Comparison of ENCODE assay signal across 19 cellular contexts in genomic region chr10:77208857-77209256, GRCh38.
DNase-seq lines count a peak whose midpoint lies in the region; ATAC-seq and TF ChIP-seq lines count a peak whose summit lies in the region.
"Had no signal": no experiment of that assay in that cellular context is flagged by ENCODE, and none has a peak within 500 bp of the region (broad histone marks: within the 10 kb centered on the region; RNA-seq: fewer than 3 reads in every experiment).

No MANE protein-coding gene starts in this region.

- peak; percentile 76 for DNase-seq in NCI-H2227 (lab: John Stamatoyannopoulos, UW; ENCODE audit: unreplicated experiment)
- peak; percentile 8 for DNase-seq in occipital lobe (lab: John Stamatoyannopoulos, UW)
- no peak for DNase-seq in sigmoid colon
- DNase-seq in mucosa of gallbladder (ENCODE audit: low spot score) = no peak
- DNase-seq in stomach = no peak
- DNase-seq: AML-193; Caco-2; CD4-positive, alpha-beta T cell; DMS79; GDM1; GOT3; H7; HFFc6 had no signal

- H3K4me1 ChIP-seq in gastroesophageal sphincter (peaks cover 0 to 19% (median 0%) of the 10 kb centered on the region in 3 donors), sigmoid colon (peaks cover 0 to 31% (median 29%) of the 10 kb centered on the region in 4 donors), stomach (peaks cover 0 to 9% (median 0%) of the 10 kb centered on the region in 4 donors)
- H3K4me1 ChIP-seq: A549 had no signal

- H3K4me3 ChIP-seq in gastroesophageal sphincter (no peak overlapping the region), sigmoid colon (no peak overlapping the region), stomach (no peak overlapping the region)
- H3K4me3 ChIP-seq: A549 had no signal

- H3K27ac ChIP-seq in gastroesophageal sphincter (peak overlapping the region; percentile 3 to 74 (median 62)), sigmoid colon (peak overlapping the region; percentile 69 to 93 (median 78)), stomach (no peak overlapping the region)
- H3K27ac ChIP-seq: 22Rv1, A549, C4-2B had no signal

- TF ChIP-seq CTCF in gastroesophageal sphincter (IDR thresholded peaks at IDR 0.05) = no peak
- no peak for TF ChIP-seq CTCF in sigmoid colon (IDR thresholded peaks at IDR 0.05)
- no peak for TF ChIP-seq CTCF in stomach (IDR thresholded peaks at IDR 0.05)

- no peaks in the 10 kb centered on the region for H3K9me3 ChIP-seq in gastroesophageal sphincter
- H3K9me3 ChIP-seq in sigmoid colon = no peaks in the 10 kb centered on the region
- H3K9me3 ChIP-seq in stomach = peaks cover 0 to 7% (median 5%) of the 10 kb centered on the region in 4 donors

- WGBS in gastroesophageal sphincter (ENCODE audit: low coverage in 1 of 2), 2 donors = 96% methylated on average over 2 of the region's 2 CpGs; no CpG with 5 or more reads in 1 of the 2 donors
- WGBS in sigmoid colon, 2 donors = 85 to 97% methylated on average over 2 of the region's 2 CpGs
- WGBS in stomach, 5 donors = 87 to 98% (median 94%) methylated on average over 2 of the region's 2 CpGs

- intact Hi-C loops in sigmoid colon (cut with DNase I) (no loop called here), stomach (cut with DNase I; ENCODE audit: low total_unique reads) (no loop called here)

- no peak for TF ChIP-seq POLR2A in gastroesophageal sphincter (IDR thresholded peaks at IDR 0.05)
- no peak for TF ChIP-seq POLR2A in sigmoid colon (IDR thresholded peaks at IDR 0.05)
- no peak for TF ChIP-seq POLR2A in stomach (IDR thresholded peaks at IDR 0.05)

- H3K36me3 ChIP-seq in gastroesophageal sphincter (no peaks in the 10 kb centered on the region), sigmoid colon (no peaks in the 10 kb centered on the region), stomach (no peaks in the 10 kb centered on the region)

- ATAC-seq in gastroesophageal sphincter (no peak), GM18873 (IDR thresholded peaks at IDR 0.05; ENCODE audit: low FRiP score, unreplicated experiment) (no peak)
- ATAC-seq: A549, HCT116 had no signal

- H3K27me3 ChIP-seq in gastroesophageal sphincter = no peaks in the 10 kb centered on the region
- H3K27me3 ChIP-seq in sigmoid colon = no peaks in the 10 kb centered on the region
- no peaks in the 10 kb centered on the region for H3K27me3 ChIP-seq in stomach

- TF ChIP-seq EP300 in gastroesophageal sphincter (IDR thresholded peaks at IDR 0.05) (no peak), sigmoid colon (IDR thresholded peaks at IDR 0.05) (no peak), stomach (IDR thresholded peaks at IDR 0.05) (no peak)

Comparison
In these comparisons a context has a peak if more than half of its experiments do, and no peak if none do; other contexts are left out.
1. DNase-seq: peak in NCI-H2227 (single experiment) and occipital lobe (single experiment); none in sigmoid colon (single experiment), mucosa of gallbladder (single experiment) and stomach (single experiment).
2. H3K27ac ChIP-seq: peak in gastroesophageal sphincter (4 of 4) and sigmoid colon (4 of 4); none in stomach (0 of 5).